Comparison of ENCODE assay signal across 8 cellular contexts in the genomic region with DNA sequence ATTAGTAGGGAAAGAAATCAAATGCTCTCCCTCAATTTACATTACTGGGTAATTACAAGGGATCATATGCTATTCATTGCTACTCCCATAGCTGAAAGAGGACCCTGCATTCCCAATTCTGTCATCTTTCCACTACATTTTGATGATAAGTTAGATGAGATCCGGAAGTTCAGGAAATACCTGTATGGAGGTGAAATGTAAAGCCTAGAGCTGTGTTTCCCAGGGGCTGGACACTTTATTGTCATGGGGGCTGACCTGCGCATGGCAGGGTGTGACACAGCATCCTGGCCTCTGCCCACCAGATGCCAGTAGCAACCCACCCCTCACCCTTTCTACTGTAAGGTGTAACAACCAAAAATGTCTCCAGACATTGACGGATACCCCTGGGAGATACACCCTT. TPM values are rescaled to one million over a fixed set of nuclear protein-coding genes. Genes with fewer than 3 reads are reported as not detected.
"Had no signal": no experiment of that assay in that cellular context is flagged by ENCODE, and none has a peak within 500 bp of the region (broad histone marks: within the 10 kb centered on the region; RNA-seq: fewer than 3 reads in every experiment).

No MANE protein-coding gene starts in this region.

- DNase-seq: IMR-90, KBM-7, KG1 had no signal

- H3K4me3 ChIP-seq: K562 had no signal

- H3K27ac ChIP-seq: HL-60, KMS-11 had no signal

- ATAC-seq: HepG2, K562 had no signal

RNA-seq across cellular contexts. Expression of a gene that starts 56.6 kb away (rescaled TPM):
- total RNA-seq: HepG2, HT-29 had no signal
